In genomic region chr3:184135149-184135910, GRCh38 we compare ENCODE assay signal across 8 cellular contexts. TPM values are rescaled to one million over a fixed set of nuclear protein-coding genes. Genes with fewer than 3 reads are reported as not detected.
DNase-seq lines count a peak whose midpoint lies in the region; FAIRE-seq and TF ChIP-seq lines count a peak whose summit lies in the region.

TSS of gene EIF2B5 (plus strand) at chr3:184135358. CDS start at chr3:184135386, 28 bp downstream.

- no peak within 1 kb of the TSS for H2BK5ac ChIP-seq in H9 (ENCODE audit: insufficient read length, low read length)

- WGBS in H9 (ENCODE audit: extremely low coverage, insufficient read length, low lambda C conversion rate), result no CpG with 5 or more reads among the region's 56 CpGs

- H3K4me3 ChIP-seq in MG63 (peak within 1 kb of the TSS; percentile 87), fibroblast of villous mesenchyme (ENCODE audit: low read depth, low read length) (peak within 1 kb of the TSS; percentile 85), subcutaneous abdominal adipose tissue (ENCODE audit: low read depth in 1 of 5, low read length in 5 of 5) (peak within 1 kb of the TSS; percentile 92 to 99 (median 95))

- no peak within 1 kb of the TSS for H3K18ac ChIP-seq in H9 (ENCODE audit: insufficient read length, low read depth, low read length)

- H3K4me3 Mint-ChIP-seq in H9 (peak within 1 kb of the TSS; percentile 92 to 97), neural crest cell (peak within 1 kb of the TSS; percentile 94)

- H3K23me2 ChIP-seq in H9 (ENCODE audit: insufficient read length, low read depth, low read length, poor library complexity, severe bottlenecking), result peaks cover 13% of the 10 kb centered on the region

- H4K91ac ChIP-seq in H9 (ENCODE audit: insufficient read length, low read depth, low read length), result no peak within 1 kb of the TSS

- H2BK12ac ChIP-seq in H9 (ENCODE audit: insufficient read length, low read depth, low read length), result no peak within 1 kb of the TSS

- H3K9me3 Mint-ChIP-seq in H9 (no peaks in the 10 kb centered on the region), neural crest cell (no peaks in the 10 kb centered on the region)

- no peak within 1 kb of the TSS for H2BK15ac ChIP-seq in H9 (ENCODE audit: low read depth, low read length)

- H3K27me3 Mint-ChIP-seq in H9 (ENCODE audit: low read depth) (no peaks in the 10 kb centered on the region; the same call in 1 of the 2 replicates), neural crest cell (ENCODE audit: low read depth) (peaks cover 5% of the 10 kb centered on the region)

- no peak within 1 kb of the TSS for H3T11ph ChIP-seq in H9 (ENCODE audit: low read length)

- peak within 1 kb of the TSS; percentile 98 for H3K4me2 ChIP-seq in H9 (ENCODE audit: insufficient read depth, insufficient read length, low read length)

- H2AFZ ChIP-seq in H9 (ENCODE audit: low read length), result no peak within 1 kb of the TSS

- H3K9me3 ChIP-seq in H9 (ENCODE audit: control insufficient read depth, low read depth, low read length) (no peaks in the 10 kb centered on the region), MG63 (no peaks in the 10 kb centered on the region), subcutaneous abdominal adipose tissue (ENCODE audit: control insufficient read depth in 5 of 5, low read length in 5 of 5) (no peaks in the 10 kb centered on the region)

- H3K4me1 ChIP-seq in H9 (ENCODE audit: insufficient read depth, low read length) (no peaks in the 10 kb centered on the region), subcutaneous abdominal adipose tissue (ENCODE audit: control insufficient read depth in 5 of 5, insufficient read depth in 5 of 5, low read length in 5 of 5) (peaks cover 10 to 38% (median 32%) of the 10 kb centered on the region in 5 donors)

- H4K20me1 ChIP-seq in H9 (ENCODE audit: control insufficient read depth, insufficient read depth, insufficient read length), result no peaks in the 10 kb centered on the region

- H3K36me3 ChIP-seq in MG63 (peaks cover 20% of the 10 kb centered on the region), subcutaneous abdominal adipose tissue (ENCODE audit: control insufficient read depth in 5 of 5, insufficient read depth in 5 of 5, low read length in 5 of 5) (peaks cover 9 to 24% (median 13%) of the 10 kb centered on the region in 5 donors)

- no peak within 1 kb of the TSS for H3K27ac ChIP-seq in H9 (ENCODE audit: insufficient read length, low read depth, low read length)
- peak within 1 kb of the TSS; percentile 88 for H3K27ac ChIP-seq in subcutaneous abdominal adipose tissue (ENCODE audit: low read depth, low read length)

- H3K4me1 Mint-ChIP-seq in H9 (peaks cover 23 to 25% of the 10 kb centered on the region in 2 experiments), neural crest cell (peaks cover 38% of the 10 kb centered on the region)

- DNase-seq in H9, result peak; percentile 91
- peak; percentile 85 for DNase-seq in MG63
- peak; percentile 86 for DNase-seq in SHP77 treated with DMSO at 0.1 percent for 48 hours (lab: John Stamatoyannopoulos, UW)
- DNase-seq in activated gamma-delta T cell (lab: John Stamatoyannopoulos, UW), result peak; percentile 66
- DNase-seq in fibroblast of villous mesenchyme (ENCODE audit: low read depth), result peak; percentile 94
- peak; percentile 95 for DNase-seq in neural crest cell (ENCODE audit: low read depth, low spot score)

- H3K27me3 ChIP-seq in H9 (ENCODE audit: insufficient read depth, low read length) (no peaks in the 10 kb centered on the region), MG63 (no peaks in the 10 kb centered on the region), subcutaneous abdominal adipose tissue (ENCODE audit: control insufficient read depth in 5 of 5, insufficient read depth in 4 of 5, low read length in 5 of 5) (no peaks in the 10 kb centered on the region)

- no peak within 1 kb of the TSS for H4K5ac ChIP-seq in H9 (ENCODE audit: insufficient read length, low read depth, low read length)

- peak within 1 kb of the TSS; percentile 54; the same call in 1 of the 2 replicates for H3K14ac ChIP-seq in H9 (ENCODE audit: insufficient read depth, low read length)

- no peak within 1 kb of the TSS for H3K56ac ChIP-seq in H9 (ENCODE audit: insufficient read length, low read depth, low read length)

- peak within 1 kb of the TSS; percentile 65 for H3K9ac ChIP-seq in H9 (ENCODE audit: extremely low read depth, insufficient read length, low read length)
- peak within 1 kb of the TSS; percentile 90 to 99 (median 94) for H3K9ac ChIP-seq in subcutaneous abdominal adipose tissue (ENCODE audit: low read length in 5 of 5)

- H2BK120ac ChIP-seq in H9 (ENCODE audit: low read depth, low read length, poor library complexity, severe bottlenecking), result no peak within 1 kb of the TSS

- H3K36me3 Mint-ChIP-seq in H9 (ENCODE audit: insufficient read depth in 1 of 3, low read depth in 3 of 3), result peaks cover 1 to 17% (median 12%) of the 10 kb centered on the region in 3 experiments; a peak in 6 of 7 replicates
- H3K36me3 Mint-ChIP-seq in neural crest cell (ENCODE audit: low read depth), result no peaks in the 10 kb centered on the region

- no peaks in the 10 kb centered on the region for H3K79me1 ChIP-seq in H9 (ENCODE audit: insufficient read depth, low read depth, low read length, poor library complexity, severe bottlenecking)

- no peak within 1 kb of the TSS for H2AK5ac ChIP-seq in H9 (ENCODE audit: insufficient read length, low read length)

- no peak within 1 kb of the TSS for H3K23ac ChIP-seq in H9 (ENCODE audit: insufficient read length, low read depth, low read length)

- H3K27ac Mint-ChIP-seq in H9 (peak within 1 kb of the TSS; percentile 82 to 95 (median 91); a peak in 6 of 7 replicates), neural crest cell (ENCODE audit: unreplicated experiment) (peak within 1 kb of the TSS; percentile 78)

- H3K79me2 ChIP-seq in H9 (ENCODE audit: insufficient read depth, low read length), result no peaks in the 10 kb centered on the region; the same call in 1 of the 2 replicates

- H2BK20ac ChIP-seq in H9 (ENCODE audit: low read depth, low read length, poor library complexity, severe bottlenecking), result no peak within 1 kb of the TSS

- H3K4ac ChIP-seq in H9 (ENCODE audit: low read depth, low read length), result no peak within 1 kb of the TSS

- peak; percentile 36; the same call in 2 of the 3 replicates for TF ChIP-seq CTCF in H9 (conservative IDR thresholded peaks at IDR 0.05)
- peak; percentile 43 for TF ChIP-seq CTCF in fibroblast of villous mesenchyme (IDR thresholded peaks at IDR 0.05; ENCODE audit: insufficient read depth, low read depth, low read length)
- TF ChIP-seq CTCF in neural crest cell (conservative IDR thresholded peaks at IDR 0.05), result peak; percentile 53

- H4K8ac ChIP-seq in H9 (replicated peaks; ENCODE audit: insufficient read length, low read depth, low read length), result no peak within 1 kb of the TSS

- peak; percentile 78 for FAIRE-seq in G401.6 (lab: Jason Lieb, UNC)

RNA-seq across cellular contexts. Expression of gene EIF2B5, which starts in this region (rescaled TPM):
- total RNA-seq in H9 (2021) (38.4 and 42.0 TPM in 2 replicates), fibroblast of villous mesenchyme (28.0 and 30.7 TPM in 2 replicates), neural crest cell (54.8 and 57.7 TPM in 2 replicates)
- 41.7 and 50.5 TPM in 2 replicates for total RNA-seq in MG63 (2014; rRNA removed; shearing (Covaris generic); ENCODE audit: low replicate concordance)
